20 cellular contexts compared by ENCODE assay signal in genomic region chr12:53653595-53653994, GRCh38.
"Had no signal": no experiment of that assay in that cellular context is flagged by ENCODE, and none has a peak within 500 bp of the region (broad histone marks: within the 10 kb centered on the region; RNA-seq: fewer than 3 reads in every experiment).

No MANE protein-coding gene starts in this region.

- DNase-seq: KBM-7, MV-4-11, NCI-H1048, NCI-H1105, NCI-H1417, NCI-H1436 treated with DMSO at 0.1 percent for 48 hours, NCI-H1694, NCI-H187 treated with DMSO at 0.1 percent for 48 hours, NCI-H2081 treated with DMSO at 0.1 percent for 48 hours, NCI-H2171, NCI-H226, NCI-H446, NCI-H510A, NCI-H524 treated with DMSO at 0.1 percent for 48 hours, NCI-H69, NCI-H774, RPMI8226, SHP77, SK-N-SH had no signal

- H3K9me3 ChIP-seq: SK-N-SH had no signal

- H3K9ac ChIP-seq: SK-N-SH had no signal

- H3K27ac ChIP-seq: HL-60 had no signal
